ENCODE assay signal across 24 cellular contexts in genomic region chr1:179077396-179077795, GRCh38. TPM values are rescaled to one million over a fixed set of nuclear protein-coding genes. Genes with fewer than 3 reads are reported as not detected.
A peak's percentile ranks its signal among the peaks of the same experiment; 100 is the strongest.
DNase-seq lines count a peak whose midpoint lies in the region; ATAC-seq, FAIRE-seq and TF ChIP-seq lines count a peak whose summit lies in the region.
"Had no signal": no experiment of that assay in that cellular context is flagged by ENCODE, and none has a peak within 500 bp of the region (broad histone marks: within the 10 kb centered on the region; RNA-seq: fewer than 3 reads in every experiment).

No MANE protein-coding gene starts in this region.

- no peak for ATAC-seq in left cardiac atrium
- ATAC-seq in GM18505 (IDR thresholded peaks at IDR 0.05; ENCODE audit: unreplicated experiment): no peak
- ATAC-seq: HCT116 had no signal

- DNase-seq in H54 (ENCODE audit: insufficient read length, low spot score) (peak; percentile 45), cardiac fibroblast (ENCODE audit: low read depth in 2 of 2) (peak; percentile 64 to 71), kidney tubule cell (ENCODE audit: low spot score) (peak; percentile 44), left cardiac atrium (no peak), AG20443 (ENCODE audit: low spot score) (no peak), NCI-H1436 (lab: John Stamatoyannopoulos, UW) (no peak)
- DNase-seq: activated CD4-positive, alpha-beta memory T cell treated with anti-CD3 and anti-CD28 coated beads for 36 hours; activated CD4-positive, CD25-positive, alpha-beta regulatory T cell; activated effector memory CD4-positive, alpha-beta T cell treated with Interleukin-2 at 50 U/mL for 16 hours; hypothalamus; NCI-H526; stimulated activated CD4-positive, alpha-beta T cell treated with anti-CD3 and anti-CD28 coated beads, Interleukin-2, amount 100 ng/mL, for 48 hours; stimulated activated naive CD4-positive, alpha-beta T cell; T1000 had no signal

- H2AFZ ChIP-seq in ACC112 (ENCODE audit: low read length, unreplicated experiment): peak overlapping the region; percentile 11

- peak overlapping the region; percentile 49 for H3K27ac ChIP-seq in ACC112 (ENCODE audit: low read depth, low read length)
- H3K27ac ChIP-seq: neutrophil, RWPE1, SK-N-MC had no signal

- intact Hi-C loops in left cardiac atrium (cut with DNase I): loop anchor here in 1 of 2 donors (10.0 kb wide), 1 partner anchor 287 kb away; the partner anchor contains the start of gene AXDND1

- TF ChIP-seq POLR2A in H54 (IDR thresholded peaks at IDR 0.05; ENCODE audit: low read depth, low read length) (no peak), GM18505 (IDR thresholded peaks at IDR 0.05; ENCODE audit: borderline replicate concordance, extremely low read depth, insufficient read depth, insufficient read length) (no peak)

- TF ChIP-seq CTCF in cardiac fibroblast (IDR thresholded peaks at IDR 0.05; ENCODE audit: low read depth, low read length): no peak

- H3K4me3 ChIP-seq in ACC112 (ENCODE audit: low read depth, low read length) (no peak overlapping the region), cardiac fibroblast (replicated peaks in 1 of 2; ENCODE audit: low read depth in 2 of 2, low read length in 2 of 2) (no peak overlapping the region)
- H3K4me3 ChIP-seq: SK-N-MC had no signal

- H3K27me3 ChIP-seq in ACC112 (ENCODE audit: insufficient read depth, low read length): no peaks in the 10 kb centered on the region
- H3K27me3 ChIP-seq: neutrophil had no signal

- FAIRE-seq in H54 (lab: Jason Lieb, UNC): no peak
- FAIRE-seq: A204.1, bronchial epithelial cell, frontal cortex, keratinocyte had no signal

- peaks cover 22% of the 10 kb centered on the region for H3K4me1 ChIP-seq in ACC112 (ENCODE audit: control insufficient read depth, insufficient read depth, low read length, unreplicated experiment)

- peaks cover under 1% of the 10 kb centered on the region for H3K79me2 ChIP-seq in ACC112 (ENCODE audit: control insufficient read depth, insufficient read depth, low read length, unreplicated experiment)

- H3K36me3 ChIP-seq in ACC112 (ENCODE audit: insufficient read depth, low read length): peaks cover 4% of the 10 kb centered on the region; the same call in 1 of the 2 replicates

RNA-seq across cellular contexts. Expression of gene TOR3A, which starts 4.5 kb away (rescaled TPM):
- total RNA-seq in left cardiac atrium: 10 to 100 TPM; 12.7 to 12.9 TPM

RNA-seq across cellular contexts. Expression of gene FAM20B, which starts 51.7 kb away (rescaled TPM):
- 10 to 100 TPM; 55.8 to 62.3 TPM for total RNA-seq in left cardiac atrium

Comparison
In these comparisons a context has a peak if more than half of its experiments do, and no peak if none do; other contexts are left out.
1. DNase-seq: peak in H54 (single experiment), cardiac fibroblast (2 of 2) and kidney tubule cell (single experiment); none in left cardiac atrium (single experiment), AG20443 (single experiment) and NCI-H1436 (single experiment).